24 cellular contexts compared by ENCODE assay signal in the genomic region with DNA sequence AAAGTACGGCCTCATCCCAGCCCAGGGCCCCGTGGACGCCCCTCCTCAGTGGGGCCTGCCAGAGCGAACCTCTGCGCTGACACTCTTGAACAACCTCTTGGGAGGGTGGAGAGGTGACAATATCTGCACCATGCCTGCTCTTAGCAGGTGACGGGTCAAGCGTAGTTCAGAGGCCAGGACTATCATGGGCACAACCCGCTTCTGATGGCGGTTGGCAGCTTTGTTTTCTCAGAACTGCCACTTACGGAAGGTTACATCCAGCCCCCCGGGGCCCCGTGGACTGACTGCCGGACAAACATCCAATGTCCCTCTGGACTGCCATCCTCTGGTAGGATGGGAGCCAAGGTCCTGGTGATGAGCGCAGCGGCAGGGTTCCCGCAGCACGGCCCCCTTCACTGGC.
"Had no signal": no experiment of that assay in that cellular context is flagged by ENCODE, and none has a peak within 500 bp of the region (broad histone marks: within the 10 kb centered on the region; RNA-seq: fewer than 3 reads in every experiment).

No MANE protein-coding gene starts in this region.

- H3K4me1 ChIP-seq: colonic mucosa, esophagus muscularis mucosa, esophagus squamous epithelium, foreskin keratinocyte, gastrocnemius medialis, gastroesophageal sphincter, heart left ventricle, heart right ventricle had no signal

- DNase-seq: colonic mucosa; cortex of kidney; dermis blood vessel endothelial cell; dorsolateral prefrontal cortex; effector CD4-positive, alpha-beta T cell; effector CD8-positive, alpha-beta T cell; effector memory CD4-positive, alpha-beta T cell; effector memory CD8-positive, alpha-beta T cell; endodermal cell; erythroblast; esophagus squamous epithelium; foreskin fibroblast; foreskin keratinocyte; foreskin melanocyte; gastrocnemius medialis; glutamatergic neuron; heart right ventricle had no signal

- H3K27me3 ChIP-seq: colonic mucosa, esophagus squamous epithelium, foreskin keratinocyte, gastrocnemius medialis, gastroesophageal sphincter had no signal

- H3K9me3 Mint-ChIP-seq: effector memory CD8-positive, alpha-beta T cell had no signal

- H3K9me3 ChIP-seq: colonic mucosa, esophagus muscularis mucosa, gastrocnemius medialis, heart right ventricle had no signal

- H3K4me3 ChIP-seq: colonic mucosa, coronary artery, dorsolateral prefrontal cortex, esophagus muscularis mucosa, esophagus squamous epithelium, gastrocnemius medialis, gastroesophageal sphincter, heart left ventricle, heart right ventricle had no signal

- H3K27ac ChIP-seq: colonic mucosa, coronary artery, dorsolateral prefrontal cortex, epithelial cell of prostate, esophagus muscularis mucosa, esophagus squamous epithelium, foreskin keratinocyte, gastrocnemius medialis, gastroesophageal sphincter, heart left ventricle, heart right ventricle had no signal

- ATAC-seq: effector memory CD8-positive, alpha-beta T cell; esophagus mucosa; foreskin keratinocyte; gastrocnemius medialis; gastroesophageal sphincter; heart left ventricle; heart right ventricle had no signal

- H3K27ac Mint-ChIP-seq: dendritic cell treated with granulocyte-macrophage colony-stimulating factor and Interleukin-4, amounts not matched to agents 40 ng/mL and 50 ng/mL, for 4 days; effector memory CD8-positive, alpha-beta T cell; endodermal cell had no signal

- H3K36me3 ChIP-seq: colonic mucosa, esophagus muscularis mucosa, esophagus squamous epithelium, gastrocnemius medialis, gastroesophageal sphincter, heart left ventricle, heart right ventricle had no signal

- H3K27me3 Mint-ChIP-seq: dendritic cell treated with granulocyte-macrophage colony-stimulating factor and Interleukin-4, amounts not matched to agents 40 ng/mL and 50 ng/mL, for 4 days; effector memory CD8-positive, alpha-beta T cell had no signal

- H3K4me3 Mint-ChIP-seq: dendritic cell treated with granulocyte-macrophage colony-stimulating factor and Interleukin-4, amounts not matched to agents 40 ng/mL and 50 ng/mL, for 4 days; effector memory CD8-positive, alpha-beta T cell; endodermal cell had no signal

- H3K4me1 Mint-ChIP-seq: endodermal cell had no signal
